ENCODE assay signal across 15 cellular contexts in the genomic region with DNA sequence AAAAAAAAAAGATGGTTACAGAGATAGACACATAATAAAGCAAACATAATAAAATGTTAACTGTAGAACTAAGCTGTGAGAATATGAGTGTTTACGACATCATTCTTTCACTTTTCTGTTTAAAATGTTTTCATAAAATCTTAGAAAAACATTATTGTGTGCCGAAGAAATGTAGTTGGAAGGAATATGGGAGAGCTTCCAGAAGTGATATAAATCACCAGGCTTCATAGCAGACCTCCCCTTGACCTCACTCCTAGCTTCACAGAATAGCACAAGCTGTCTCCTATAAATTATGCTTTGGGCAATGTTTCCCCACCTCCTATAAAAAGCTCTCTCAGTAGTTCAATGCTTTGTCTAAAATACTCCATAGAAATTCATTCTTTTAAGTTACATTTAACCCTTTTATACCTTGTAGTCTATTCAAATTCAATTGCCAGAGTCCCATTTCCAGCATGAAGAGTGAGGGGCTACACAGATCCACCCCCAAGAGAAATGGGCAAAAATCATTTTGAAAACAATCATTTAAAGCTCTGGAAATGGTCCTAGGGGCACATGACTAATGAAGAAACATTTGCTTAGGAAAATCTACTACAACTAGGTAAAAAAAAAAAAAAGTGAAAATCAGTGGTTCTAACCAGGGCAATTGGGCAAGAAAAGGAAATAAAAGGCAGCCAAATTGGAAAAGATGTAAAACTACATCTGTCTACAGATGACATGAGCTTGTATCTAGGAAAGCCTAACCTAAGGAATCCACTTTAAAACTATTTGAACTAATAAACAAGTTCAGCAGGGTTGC. TPM values are rescaled to one million over a fixed set of nuclear protein-coding genes. Genes with fewer than 3 reads are reported as not detected.
DNase-seq lines count a peak whose midpoint lies in the region; ATAC-seq and TF ChIP-seq lines count a peak whose summit lies in the region.
"Had no signal": no experiment of that assay in that cellular context is flagged by ENCODE, and none has a peak within 500 bp of the region (broad histone marks: within the 10 kb centered on the region; RNA-seq: fewer than 3 reads in every experiment).

No MANE protein-coding gene starts in this region.

- no peak overlapping the region for H3K27ac ChIP-seq in mesenchymal stem cell (ENCODE audit: low read length, poor library complexity, severe bottlenecking)
- H3K27ac ChIP-seq: suprapubic skin had no signal

- WGBS in mesenchymal stem cell: no CpG with 5 or more reads among the region's 2 CpGs

- no peak overlapping the region for H3K4ac ChIP-seq in mesenchymal stem cell (ENCODE audit: low read depth in 1 of 2, low read length in 2 of 2)

- CTCF ChIA-PET in activated CD8-positive, alpha-beta T cell treated with anti-CD3 and anti-CD28 coated beads for 36 hours (lab: Charles Lee): interaction anchor here (1.0 kb wide), 2 partner anchors 8 to 71 kb away, joined by 3 to 4 read pairs; no protein-coding TSS in a partner anchor

- ATAC-seq in activated CD8-positive, alpha-beta T cell treated with anti-CD3 and anti-CD28 coated beads for 36 hours: no peak
- ATAC-seq in HG03196 (IDR thresholded peaks at IDR 0.05; ENCODE audit: unreplicated experiment): no peak
- ATAC-seq: GM12878, sciatic nerve had no signal

- no peak overlapping the region for H3K4me3 ChIP-seq in HFF-Myc (replicated peaks; ENCODE audit: low read depth, low read length)
- H3K4me3 ChIP-seq in mesenchymal stem cell (ENCODE audit: insufficient read depth in 1 of 2, low read depth in 1 of 2, low read length in 2 of 2): no peak overlapping the region
- H3K4me3 ChIP-seq: GM12878, suprapubic skin had no signal

- H3K27ac Mint-ChIP-seq in brain: peak overlapping the region in 3 of 5 experiments; percentile 46 to 97 (median 61)
- H3K27ac Mint-ChIP-seq in type B pancreatic cell: no peak overlapping the region
- no peak overlapping the region for H3K27ac Mint-ChIP-seq in activated CD8-positive, alpha-beta T cell treated with anti-CD3 and anti-CD28 coated beads for 36 hours

- H2BK15ac ChIP-seq in mesenchymal stem cell (ENCODE audit: low read depth, poor library complexity, severe bottlenecking): no peak overlapping the region

- no peaks in the 10 kb centered on the region for H3K27me3 Mint-ChIP-seq in brain
- no peaks in the 10 kb centered on the region for H3K27me3 Mint-ChIP-seq in type B pancreatic cell
- H3K27me3 Mint-ChIP-seq in activated CD8-positive, alpha-beta T cell treated with anti-CD3 and anti-CD28 coated beads for 36 hours: no peaks in the 10 kb centered on the region

- no peak overlapping the region for H3K4me2 ChIP-seq in mesenchymal stem cell (ENCODE audit: low read length, poor library complexity, severe bottlenecking)

- H3K79me1 ChIP-seq in mesenchymal stem cell (replicated peaks; ENCODE audit: low read length, poor library complexity, severe bottlenecking): no peaks in the 10 kb centered on the region

- DNase-seq in HFF-Myc (ENCODE audit: extremely low read depth, low read depth) (peak; percentile 14), mesenchymal stem cell (peak; percentile 48), type B pancreatic cell (ENCODE audit: extremely low spot score, unreplicated experiment) (no peak), HPDE6-E6E7 (ENCODE audit: extremely low spot score) (no peak), hypothalamus (lab: John Stamatoyannopoulos, UW) (no peak)
- no peak for DNase-seq in activated CD8-positive, alpha-beta T cell treated with anti-CD3 and anti-CD28 coated beads for 36 hours
- DNase-seq: activated T-cell treated with anti-CD3 and anti-CD28 coated beads, Interleukin-2, amount 50 U/mL, for 48 hours; NCI-H1092 treated with DMSO at 0.1 percent for 48 hours; NCI-H345; OCI-M1 had no signal

- H2BK12ac ChIP-seq in mesenchymal stem cell (ENCODE audit: low read length in 2 of 2): no peak overlapping the region

- peaks cover 25 to 34% (median 32%) of the 10 kb centered on the region in 5 experiments for H3K9me3 Mint-ChIP-seq in brain
- H3K9me3 Mint-ChIP-seq in type B pancreatic cell: peaks cover 15% of the 10 kb centered on the region
- H3K9me3 Mint-ChIP-seq in activated CD8-positive, alpha-beta T cell treated with anti-CD3 and anti-CD28 coated beads for 36 hours: peaks cover 31% of the 10 kb centered on the region

- H2AK5ac ChIP-seq in mesenchymal stem cell (ENCODE audit: low read length, severe bottlenecking): no peak overlapping the region

- H2AFZ ChIP-seq in mesenchymal stem cell (ENCODE audit: low read depth, low read length): no peak overlapping the region

- no peak overlapping the region for H2BK5ac ChIP-seq in mesenchymal stem cell (ENCODE audit: low read depth, low read length, poor library complexity, severe bottlenecking)

- H4K91ac ChIP-seq in mesenchymal stem cell (ENCODE audit: low read length): no peak overlapping the region

- H3K4me1 Mint-ChIP-seq in brain (peaks cover 6% of the 10 kb centered on the region), type B pancreatic cell (ENCODE audit: unreplicated experiment) (peaks cover 7% of the 10 kb centered on the region)
- H3K4me1 Mint-ChIP-seq in activated CD8-positive, alpha-beta T cell treated with anti-CD3 and anti-CD28 coated beads for 36 hours (ENCODE audit: low read depth): no peaks in the 10 kb centered on the region

- intact Hi-C loops in activated CD8-positive, alpha-beta T cell treated with anti-CD3 and anti-CD28 coated beads for 36 hours (cut with micrococcal nuclease): no loop called here

- H3K18ac ChIP-seq in mesenchymal stem cell (ENCODE audit: low read depth in 1 of 2, low read length in 2 of 2): peak overlapping the region in 1 of 2 experiments; percentile 24

- H3K4me3 Mint-ChIP-seq in brain (peak overlapping the region in 1 of 5 experiments; percentile 35), type B pancreatic cell (peak overlapping the region; percentile 26)
- no peak overlapping the region for H3K4me3 Mint-ChIP-seq in activated CD8-positive, alpha-beta T cell treated with anti-CD3 and anti-CD28 coated beads for 36 hours

- no peak overlapping the region for H2BK120ac ChIP-seq in mesenchymal stem cell (ENCODE audit: low read depth, low read length)

- no peak overlapping the region for H3K14ac ChIP-seq in mesenchymal stem cell (ENCODE audit: low read length in 2 of 2)

- peaks cover 7% of the 10 kb centered on the region for H3K9me3 ChIP-seq in mesenchymal stem cell (ENCODE audit: control insufficient read depth, low read length)

- no peaks in the 10 kb centered on the region for H3K27me3 ChIP-seq in mesenchymal stem cell (ENCODE audit: control insufficient read depth in 1 of 2, insufficient read depth in 1 of 2, low read length in 2 of 2)
- H3K27me3 ChIP-seq: suprapubic skin had no signal

- TF ChIP-seq CTCF in HFF-Myc (IDR thresholded peaks at IDR 0.05; ENCODE audit: low read depth, low read length, missing control alignments): no peak
- no peak for TF ChIP-seq CTCF in brain (conservative IDR thresholded peaks at IDR 0.05)
- TF ChIP-seq CTCF in type B pancreatic cell (conservative IDR thresholded peaks at IDR 0.05): no peak
- TF ChIP-seq CTCF in activated CD8-positive, alpha-beta T cell treated with anti-CD3 and anti-CD28 coated beads for 36 hours (IDR thresholded peaks at IDR 0.05): no peak

- H3K9ac ChIP-seq in mesenchymal stem cell (ENCODE audit: low read length): peak overlapping the region; percentile 56

- no peaks in the 10 kb centered on the region for H3K4me1 ChIP-seq in mesenchymal stem cell (ENCODE audit: control insufficient read depth, insufficient read depth, low read depth, low read length)
- H3K4me1 ChIP-seq: suprapubic skin had no signal

- peaks cover 22% of the 10 kb centered on the region for H3K36me3 Mint-ChIP-seq in brain
- peaks cover 14% of the 10 kb centered on the region for H3K36me3 Mint-ChIP-seq in type B pancreatic cell
- H3K36me3 Mint-ChIP-seq in activated CD8-positive, alpha-beta T cell treated with anti-CD3 and anti-CD28 coated beads for 36 hours (ENCODE audit: low read depth): peaks cover 21% of the 10 kb centered on the region

- no peak overlapping the region for H3K23ac ChIP-seq in mesenchymal stem cell (ENCODE audit: low read length in 2 of 2)

- peaks cover 0 to 6% of the 10 kb centered on the region in 2 experiments for H3K36me3 ChIP-seq in mesenchymal stem cell (ENCODE audit: control insufficient read depth in 1 of 2, insufficient read depth in 2 of 2, low read depth in 1 of 2, low read length in 2 of 2)
- H3K36me3 ChIP-seq: suprapubic skin had no signal

- no peak overlapping the region for H4K8ac ChIP-seq in mesenchymal stem cell (ENCODE audit: low read length)

- POLR2A ChIA-PET in activated CD8-positive, alpha-beta T cell treated with anti-CD3 and anti-CD28 coated beads for 36 hours (lab: Charles Lee): no interaction called here

RNA-seq across cellular contexts. Expression of gene IMPG2, which starts 9.6 kb away (rescaled TPM):
- polyA plus RNA-seq in brain (ENCODE audit: insufficient read depth, low read depth, low replicate concordance): not detected
- 0.10 TPM for polyA plus RNA-seq in mesenchymal stem cell (2013, experiment 1 of 2)
- polyA plus RNA-seq in mesenchymal stem cell (2013, experiment 2 of 2): 0.11 TPM
- total RNA-seq in type B pancreatic cell (ENCODE audit: low replicate concordance): 0.43 and 0.53 TPM in 2 replicates
- under 1 TPM; 0.13 to 0.14 TPM for total RNA-seq in activated CD8-positive, alpha-beta T cell treated with anti-CD3 and anti-CD28 coated beads for 36 hours

Comparison
In these comparisons a context has a peak if more than half of its experiments do, and no peak if none do; other contexts are left out.
1. DNase-seq: peak in HFF-Myc (single experiment) and mesenchymal stem cell (single experiment); none in type B pancreatic cell (single experiment), activated CD8-positive, alpha-beta T cell treated with anti-CD3 and anti-CD28 coated beads for 36 hours (single experiment), HPDE6-E6E7 (single experiment) and hypothalamus (0 of 51).
2. H3K27ac Mint-ChIP-seq: peak in brain (3 of 5); none in type B pancreatic cell (single experiment) and activated CD8-positive, alpha-beta T cell treated with anti-CD3 and anti-CD28 coated beads for 36 hours (single experiment).